In genomic region chr12:70367268-70368141, GRCh38 we compare ENCODE assay signal across 1 cellular context.
TF ChIP-seq lines count a peak whose summit lies in the region.

No MANE protein-coding gene starts in this region.

TF ChIP-seq in HepG2, 621 proteins besides CTCF, POLR2A, EP300 and RAD21 (continued from another document):
- TF ChIP-seq PRDM15 (CRISPR knock-in tag; IDR thresholded peaks at IDR 0.05) = peak; percentile 78
